ENCODE assay signal across 25 cellular contexts in genomic region chr1:211901945-211902344, GRCh38.
"Had no signal": no experiment of that assay in that cellular context is flagged by ENCODE, and none has a peak within 500 bp of the region (broad histone marks: within the 10 kb centered on the region; RNA-seq: fewer than 3 reads in every experiment).

No MANE protein-coding gene starts in this region.

- H3K36me3 ChIP-seq: MG63 had no signal

- H3K27me3 ChIP-seq: MG63 had no signal

- H3K27ac ChIP-seq: HL-60, RWPE1 had no signal

- H3K4me3 ChIP-seq: MG63 had no signal

- H3K9ac ChIP-seq: SK-N-SH had no signal

- ATAC-seq: T-cell had no signal

- FAIRE-seq: HTR-8/SVneo, RCC 7860 had no signal

- H3K9me3 ChIP-seq: MG63, SK-N-SH had no signal

- DNase-seq: Karpas-422, KG1, MG63, NCI-H1092, NCI-H1105 treated with DMSO at 0.1 percent for 48 hours, NCI-H1417 treated with DMSO at 0.1 percent for 48 hours, NCI-H146, NCI-H1694 treated with DMSO at 0.1 percent for 48 hours, NCI-H1930, NCI-H2081 treated with DMSO at 0.1 percent for 48 hours, NCI-H2171, NCI-H226, NCI-H446, NCI-H510A, NCI-H524 treated with DMSO at 0.1 percent for 48 hours, NCI-H69, NCI-H774, SHP77, SK-N-SH, SW 1271, T-cell had no signal

- H3K4me2 ChIP-seq: SK-N-SH had no signal
